ENCODE assay signal across 1 cellular context in genomic region chr1:235919127-235919796, GRCh38.
TF ChIP-seq lines count a peak whose summit lies in the region.

No MANE protein-coding gene starts in this region.

TF ChIP-seq in SK-N-SH, 30 proteins besides CTCF, POLR2A, EP300 and RAD21 (continued from another document):
- no peak for TF ChIP-seq NRF1 (IDR thresholded peaks at IDR 0.05; ENCODE audit: low read depth, low read length)
